1 cellular context compared by ENCODE assay signal in genomic region chrX:28659269-28659668, GRCh38.
TF ChIP-seq lines count a peak whose summit lies in the region.

No MANE protein-coding gene starts in this region.

TF ChIP-seq in GM23338, 12 proteins besides CTCF, POLR2A, EP300 and RAD21 (continued from another document):
- TF ChIP-seq, protein P1, sequence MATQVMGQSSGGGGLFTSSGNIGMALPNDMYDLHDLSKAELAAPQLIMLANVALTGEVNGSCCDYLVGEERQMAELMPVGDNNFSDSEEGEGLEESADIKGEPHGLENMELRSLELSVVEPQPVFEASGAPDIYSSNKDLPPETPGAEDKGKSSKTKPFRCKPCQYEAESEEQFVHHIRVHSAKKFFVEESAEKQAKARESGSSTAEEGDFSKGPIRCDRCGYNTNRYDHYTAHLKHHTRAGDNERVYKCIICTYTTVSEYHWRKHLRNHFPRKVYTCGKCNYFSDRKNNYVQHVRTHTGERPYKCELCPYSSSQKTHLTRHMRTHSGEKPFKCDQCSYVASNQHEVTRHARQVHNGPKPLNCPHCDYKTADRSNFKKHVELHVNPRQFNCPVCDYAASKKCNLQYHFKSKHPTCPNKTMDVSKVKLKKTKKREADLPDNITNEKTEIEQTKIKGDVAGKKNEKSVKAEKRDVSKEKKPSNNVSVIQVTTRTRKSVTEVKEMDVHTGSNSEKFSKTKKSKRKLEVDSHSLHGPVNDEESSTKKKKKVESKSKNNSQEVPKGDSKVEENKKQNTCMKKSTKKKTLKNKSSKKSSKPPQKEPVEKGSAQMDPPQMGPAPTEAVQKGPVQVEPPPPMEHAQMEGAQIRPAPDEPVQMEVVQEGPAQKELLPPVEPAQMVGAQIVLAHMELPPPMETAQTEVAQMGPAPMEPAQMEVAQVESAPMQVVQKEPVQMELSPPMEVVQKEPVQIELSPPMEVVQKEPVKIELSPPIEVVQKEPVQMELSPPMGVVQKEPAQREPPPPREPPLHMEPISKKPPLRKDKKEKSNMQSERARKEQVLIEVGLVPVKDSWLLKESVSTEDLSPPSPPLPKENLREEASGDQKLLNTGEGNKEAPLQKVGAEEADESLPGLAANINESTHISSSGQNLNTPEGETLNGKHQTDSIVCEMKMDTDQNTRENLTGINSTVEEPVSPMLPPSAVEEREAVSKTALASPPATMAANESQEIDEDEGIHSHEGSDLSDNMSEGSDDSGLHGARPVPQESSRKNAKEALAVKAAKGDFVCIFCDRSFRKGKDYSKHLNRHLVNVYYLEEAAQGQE (IDR thresholded peaks at IDR 0.05; ENCODE audit: unreplicated experiment) = no peak
